ENCODE assay signal across 8 cellular contexts in genomic region chr18:35343488-35343935, GRCh38. TPM values are rescaled to one million over a fixed set of nuclear protein-coding genes. Genes with fewer than 3 reads are reported as not detected.
DNase-seq lines count a peak whose midpoint lies in the region; ATAC-seq and TF ChIP-seq lines count a peak whose summit lies in the region.

No MANE protein-coding gene starts in this region.

- peak overlapping the region; percentile 96 for H3K27ac Mint-ChIP-seq in central memory CD8-positive, alpha-beta T cell (ENCODE audit: low read depth)
- H3K27ac Mint-ChIP-seq in naive B cell, result peak overlapping the region; percentile 97 to 99 (median 99)

- peak overlapping the region; percentile 96 for H3K4me3 ChIP-seq in AG10803 (ENCODE audit: low read length)
- peak overlapping the region; percentile 88 for H3K4me3 ChIP-seq in Jurkat, Clone E6-1 (ENCODE audit: low read length)

- H3K36me3 Mint-ChIP-seq in central memory CD8-positive, alpha-beta T cell (ENCODE audit: insufficient read depth), result peaks cover 39% of the 10 kb centered on the region
- H3K36me3 Mint-ChIP-seq in naive B cell, result peaks cover 17% of the 10 kb centered on the region in 2 donors

- ATAC-seq in central memory CD8-positive, alpha-beta T cell (replicated peaks; ENCODE audit: extremely low read depth, poor library complexity, severe bottlenecking), result no peak
- ATAC-seq in naive B cell (ENCODE audit: low read depth in 2 of 2) (peak; percentile 0 to 2), HG03354 (IDR thresholded peaks at IDR 0.05; ENCODE audit: poor library complexity, severe bottlenecking, unreplicated experiment) (no peak), sciatic nerve (no peak)

- peak overlapping the region; percentile 97 for H3K4me3 Mint-ChIP-seq in central memory CD8-positive, alpha-beta T cell
- H3K4me3 Mint-ChIP-seq in naive B cell, result peak overlapping the region; percentile 95 to 100 (median 97)

- H3K9me3 Mint-ChIP-seq in central memory CD8-positive, alpha-beta T cell, result no peaks in the 10 kb centered on the region
- peaks cover 0 to 1% (median 0%) of the 10 kb centered on the region in 7 donors for H3K9me3 Mint-ChIP-seq in naive B cell

- peaks cover 42% of the 10 kb centered on the region for H3K4me1 Mint-ChIP-seq in central memory CD8-positive, alpha-beta T cell
- peaks cover 41 to 62% (median 45%) of the 10 kb centered on the region in 3 donors for H3K4me1 Mint-ChIP-seq in naive B cell

- TF ChIP-seq CTCF in AG10803 (conservative IDR thresholded peaks at IDR 0.05; ENCODE audit: low read length), result no peak

- DNase-seq in AG10803 (ENCODE audit: low read depth), result no peak
- DNase-seq in Jurkat, Clone E6-1 (ENCODE audit: low read depth, low spot score), result no peak
- no peak for DNase-seq in central memory CD8-positive, alpha-beta T cell (ENCODE audit: low spot score in 2 of 2)
- DNase-seq in naive B cell, result no peak
- DNase-seq in islet precursor cell, result no peak
- DNase-seq in sciatic nerve (ENCODE audit: low spot score), result no peak
- DNase-seq in KG1 (lab: John Stamatoyannopoulos, UW), result no peak

- no peaks in the 10 kb centered on the region for H3K27me3 Mint-ChIP-seq in central memory CD8-positive, alpha-beta T cell
- no peaks in the 10 kb centered on the region for H3K27me3 Mint-ChIP-seq in naive B cell

- intact Hi-C loops in sciatic nerve (cut with DNase I), result no loop called here

RNA-seq across cellular contexts. Expression of gene ZNF24, which starts 0.7 kb away (rescaled TPM):
- 24.8 TPM for polyA plus RNA-seq in Jurkat, Clone E6-1 (2012; ENCODE audit: insufficient read depth, insufficient read length)
- 100 to 1,000 TPM in 5 of 6 donors, 10 to 100 TPM in 1; 73.9 to 137 (median 118) TPM for polyA plus RNA-seq in naive B cell (ENCODE audit: low read depth in 6 of 6)
- 71.0 TPM for total RNA-seq in sciatic nerve

RNA-seq across cellular contexts. Expression of gene ZNF396, which starts 33.6 kb away (rescaled TPM):
- 2.3 TPM for polyA plus RNA-seq in Jurkat, Clone E6-1 (2012; ENCODE audit: insufficient read depth, insufficient read length)
- polyA plus RNA-seq in naive B cell (ENCODE audit: low read depth in 6 of 6), result under 1 TPM in 4 of 6 donors, not detected in 2; 0.21 to 0.90 (median 0.66) TPM
- 4.1 TPM for total RNA-seq in sciatic nerve

RNA-seq across cellular contexts. Expression of gene ZSCAN30, which starts 53.5 kb away (rescaled TPM):
- 8.1 TPM for polyA plus RNA-seq in Jurkat, Clone E6-1 (2012; ENCODE audit: insufficient read depth, insufficient read length)
- polyA plus RNA-seq in naive B cell (ENCODE audit: low read depth in 6 of 6), result 10 to 100 TPM in 1 of 6 donors, 1 to 10 TPM in 5; 4.5 to 11.3 (median 8.9) TPM
- 28.4 TPM for total RNA-seq in sciatic nerve

Comparison
In these comparisons a context has a peak if more than half of its experiments do, and no peak if none do; other contexts are left out.
1. ATAC-seq: peak in naive B cell (2 of 2); none in central memory CD8-positive, alpha-beta T cell (single experiment), HG03354 (single experiment) and sciatic nerve (single experiment).